In the genomic region with DNA sequence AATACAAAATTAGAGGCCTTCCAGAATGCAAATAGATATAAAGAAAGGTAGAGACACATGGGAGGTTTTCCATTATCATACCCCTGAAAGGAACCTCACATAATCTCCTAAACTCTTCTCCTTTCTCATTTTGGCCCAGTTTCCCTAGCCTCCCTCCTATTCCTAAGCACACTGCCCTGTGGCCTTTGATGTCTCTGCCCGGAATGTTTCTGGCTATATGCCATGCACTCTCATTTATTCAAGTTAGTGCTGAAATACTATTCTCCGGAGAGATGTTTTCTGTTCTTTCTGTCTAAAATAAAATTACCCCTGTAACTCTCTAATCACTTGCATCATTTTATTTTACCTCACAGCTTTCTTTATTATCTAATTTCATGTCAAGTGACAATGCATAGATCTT, we compare ENCODE assay signal across 18 cellular contexts.
"Had no signal": no experiment of that assay in that cellular context is flagged by ENCODE, and none has a peak within 500 bp of the region (broad histone marks: within the 10 kb centered on the region; RNA-seq: fewer than 3 reads in every experiment).

No MANE protein-coding gene starts in this region.

- H3K4me1 Mint-ChIP-seq: activated naive CD8-positive, alpha-beta T cell treated with anti-CD3 and anti-CD28 coated beads, Interleukin-2, amount 50 U/mL, for 24 hours; naive thymus-derived CD8-positive, alpha-beta T cell; T-cell had no signal

- H3K27me3 ChIP-seq: body of pancreas, esophagus squamous epithelium, heart right ventricle, neutrophil, suprapubic skin, upper lobe of left lung had no signal

- DNase-seq: activated naive CD4-positive, alpha-beta T cell treated with anti-CD3 and anti-CD28 coated beads for 36 hours; activated naive CD8-positive, alpha-beta T cell treated with anti-CD3 and anti-CD28 coated beads, Interleukin-2, amount 50 U/mL, for 24 hours; activated T-cell treated with anti-CD3 and anti-CD28 coated beads for 4 hours; body of pancreas; central memory CD4-positive, alpha-beta T cell; esophagus squamous epithelium; heart right ventricle; naive thymus-derived CD8-positive, alpha-beta T cell; SK-N-SH; T-cell; T-helper 9 cell; upper lobe of left lung had no signal

- H3K36me3 Mint-ChIP-seq: naive thymus-derived CD8-positive, alpha-beta T cell; T-cell had no signal

- H3K27ac ChIP-seq: body of pancreas, coronary artery, esophagus squamous epithelium, heart right ventricle, neutrophil, parathyroid adenoma, suprapubic skin, upper lobe of left lung had no signal

- H3K27ac Mint-ChIP-seq: activated naive CD4-positive, alpha-beta T cell treated with anti-CD3 and anti-CD28 coated beads for 36 hours; activated naive CD8-positive, alpha-beta T cell treated with anti-CD3 and anti-CD28 coated beads, Interleukin-2, amount 50 U/mL, for 24 hours; naive thymus-derived CD8-positive, alpha-beta T cell; stimulated activated naive CD8-positive, alpha-beta T cell treated with anti-CD3 and anti-CD28 coated beads, Interleukin-15, Interleukin-2, amounts not matched to agents 100 ng/mL and 50 ng/mL, for 24 hours; T-cell had no signal

- H3K4me3 Mint-ChIP-seq: activated naive CD4-positive, alpha-beta T cell treated with anti-CD3 and anti-CD28 coated beads for 36 hours; activated naive CD8-positive, alpha-beta T cell treated with anti-CD3 and anti-CD28 coated beads, Interleukin-2, amount 50 U/mL, for 24 hours; naive thymus-derived CD8-positive, alpha-beta T cell; stimulated activated naive CD8-positive, alpha-beta T cell treated with anti-CD3 and anti-CD28 coated beads, Interleukin-15, Interleukin-2, amounts not matched to agents 100 ng/mL and 50 ng/mL, for 24 hours; T-cell had no signal

- H3K36me3 ChIP-seq: esophagus squamous epithelium, heart right ventricle, neutrophil, suprapubic skin, upper lobe of left lung had no signal

- H3K4me1 ChIP-seq: body of pancreas, esophagus squamous epithelium, heart right ventricle, parathyroid adenoma, suprapubic skin, upper lobe of left lung had no signal

- H3K27me3 Mint-ChIP-seq: activated naive CD8-positive, alpha-beta T cell treated with anti-CD3 and anti-CD28 coated beads, Interleukin-2, amount 50 U/mL, for 24 hours; naive thymus-derived CD8-positive, alpha-beta T cell; stimulated activated naive CD8-positive, alpha-beta T cell treated with anti-CD3 and anti-CD28 coated beads, Interleukin-15, Interleukin-2, amounts not matched to agents 100 ng/mL and 50 ng/mL, for 24 hours; T-cell had no signal

- H3K9me3 ChIP-seq: body of pancreas, esophagus squamous epithelium, neutrophil, SK-N-SH, suprapubic skin, upper lobe of left lung had no signal

- H3K4me3 ChIP-seq: body of pancreas, coronary artery, esophagus squamous epithelium, heart right ventricle, smooth muscle cell, suprapubic skin, upper lobe of left lung had no signal
